In genomic region chr3:64267774-64268604, GRCh38 we compare ENCODE assay signal across 9 cellular contexts. TPM values are rescaled to one million over a fixed set of nuclear protein-coding genes. Genes with fewer than 3 reads are reported as not detected.
A peak's percentile ranks its signal among the peaks of the same experiment; 100 is the strongest.
DNase-seq lines count a peak whose midpoint lies in the region; ATAC-seq and TF ChIP-seq lines count a peak whose summit lies in the region.
"Had no signal": no experiment of that assay in that cellular context is flagged by ENCODE, and none has a peak within 500 bp of the region (broad histone marks: within the 10 kb centered on the region; RNA-seq: fewer than 3 reads in every experiment).

No MANE protein-coding gene starts in this region.

- DNase-seq in Peyer's patch (peak in 2 of 3 donors; percentile 55 to 63), fibroblast of lung (ENCODE audit: low read depth in 2 of 2) (peak; percentile 78 to 80), mesothelial cell of epicardium (ENCODE audit: low spot score in 2 of 2, unreplicated experiment in 2 of 2) (peak; percentile 26 to 59), upper lobe of left lung (peak; percentile 58 to 87), Kasumi-1 (lab: John Stamatoyannopoulos, UW) (no peak), NCI-H1092 (lab: John Stamatoyannopoulos, UW) (no peak)
- no peak for DNase-seq in activated T-cell treated with anti-CD3 and anti-CD28 coated beads, Interleukin-2, amount 50 U/mL, for 1 hour
- no peak for DNase-seq in stimulated activated CD8-positive, alpha-beta memory T cell treated with anti-CD3 and anti-CD28 coated beads, Interleukin-4, amount 100 ng/mL, for 48 hours

- TF ChIP-seq CTCF in Peyer's patch (IDR thresholded peaks at IDR 0.05) (no peak), fibroblast of lung (conservative IDR thresholded peaks at IDR 0.05 in 1 of 2, IDR thresholded peaks at IDR 0.05 in 1 of 2; ENCODE audit: low read depth in 1 of 2, low read length in 2 of 2) (no peak), mesothelial cell of epicardium (IDR thresholded peaks at IDR 0.05; ENCODE audit: unreplicated experiment) (no peak), upper lobe of left lung (IDR thresholded peaks at IDR 0.05) (no peak)

- H3K27me3 ChIP-seq in Peyer's patch (no peaks in the 10 kb centered on the region), fibroblast of lung (ENCODE audit: control insufficient read depth, insufficient read depth, low read length) (no peaks in the 10 kb centered on the region), upper lobe of left lung (no peaks in the 10 kb centered on the region)

- H3K4me1 ChIP-seq in Peyer's patch, result peaks cover 0 to 13% (median 0%) of the 10 kb centered on the region in 4 donors
- peaks cover 14% of the 10 kb centered on the region for H3K4me1 ChIP-seq in fibroblast of lung (ENCODE audit: control insufficient read depth, extremely low read depth, insufficient read depth, low read length)
- peaks cover 13 to 44% (median 33%) of the 10 kb centered on the region in 4 donors for H3K4me1 ChIP-seq in upper lobe of left lung

- no peak for TF ChIP-seq EP300 in upper lobe of left lung (IDR thresholded peaks at IDR 0.05)

- H3K36me3 Mint-ChIP-seq in mesothelial cell of epicardium, result peaks cover 6% of the 10 kb centered on the region

- H3K4me3 Mint-ChIP-seq in mesothelial cell of epicardium, result peak overlapping the region; percentile 79
- H3K4me3 Mint-ChIP-seq: dendritic cell treated with granulocyte-macrophage colony-stimulating factor and Interleukin-4, amounts not matched to agents 40 ng/mL and 50 ng/mL, for 4 days had no signal

- H3K36me3 ChIP-seq in Peyer's patch, result no peaks in the 10 kb centered on the region
- H3K36me3 ChIP-seq in fibroblast of lung (ENCODE audit: control insufficient read depth, insufficient read depth, low read length), result no peaks in the 10 kb centered on the region
- no peaks in the 10 kb centered on the region for H3K36me3 ChIP-seq in upper lobe of left lung

- H3K27me3 Mint-ChIP-seq in mesothelial cell of epicardium (ENCODE audit: low read depth), result no peaks in the 10 kb centered on the region

- peak overlapping the region; percentile 92 for H3K27ac Mint-ChIP-seq in mesothelial cell of epicardium
- H3K27ac Mint-ChIP-seq: dendritic cell treated with granulocyte-macrophage colony-stimulating factor and Interleukin-4, amounts not matched to agents 40 ng/mL and 50 ng/mL, for 4 days had no signal

- H3K4me2 ChIP-seq in fibroblast of lung (ENCODE audit: extremely low read depth, insufficient read depth, low read length), result peak overlapping the region; percentile 57

- H3K9ac ChIP-seq in fibroblast of lung (ENCODE audit: insufficient read depth, low read length), result peak overlapping the region; percentile 72

- peak in 1 of 2 donors; percentile 37 for TF ChIP-seq POLR2A in Peyer's patch (IDR thresholded peaks at IDR 0.05)
- peak in 1 of 4 donors; percentile 59 for TF ChIP-seq POLR2A in upper lobe of left lung (IDR thresholded peaks at IDR 0.05)

- 14 to 36% methylated on average over 4 to 29 of the region's 30 CpGs for WGBS in upper lobe of left lung, 2 donors

- H3K4me1 Mint-ChIP-seq in mesothelial cell of epicardium, result peaks cover 53% of the 10 kb centered on the region

- peak overlapping the region; percentile 26 to 58 (median 48) for H3K4me3 ChIP-seq in Peyer's patch
- H3K4me3 ChIP-seq in fibroblast of lung (replicated peaks in 1 of 4; ENCODE audit: control extremely low read depth in 1 of 4, insufficient read depth in 1 of 4, low read depth in 3 of 4, low read length in 4 of 4), result peak overlapping the region; percentile 58 to 78 (median 66)
- peak overlapping the region; percentile 59 to 67 (median 62) for H3K4me3 ChIP-seq in upper lobe of left lung

- no peaks in the 10 kb centered on the region for H3K9me3 ChIP-seq in Peyer's patch
- H3K9me3 ChIP-seq in fibroblast of lung (ENCODE audit: control insufficient read depth, insufficient read depth, low read depth, low read length), result no peaks in the 10 kb centered on the region
- H3K9me3 ChIP-seq in upper lobe of left lung, result no peaks in the 10 kb centered on the region

- peak overlapping the region; percentile 64 to 92 (median 80) for H3K27ac ChIP-seq in Peyer's patch
- peak overlapping the region; percentile 71 for H3K27ac ChIP-seq in fibroblast of lung (ENCODE audit: insufficient read depth, low read length)
- H3K27ac ChIP-seq in upper lobe of left lung, result peak overlapping the region; percentile 82 to 93 (median 88)

- peak overlapping the region; percentile 68 for H2AFZ ChIP-seq in fibroblast of lung (ENCODE audit: low read length)

- ATAC-seq in upper lobe of left lung (ENCODE audit: low FRiP score in 2 of 2), result peak; percentile 79 to 85

- no peaks in the 10 kb centered on the region for H4K20me1 ChIP-seq in fibroblast of lung (ENCODE audit: control insufficient read depth, extremely low read depth, insufficient read depth, low read length)

- peaks cover 12% of the 10 kb centered on the region for H3K9me3 Mint-ChIP-seq in mesothelial cell of epicardium

- H3K79me2 ChIP-seq in fibroblast of lung (ENCODE audit: control insufficient read depth, insufficient read depth, low read length), result peaks cover 21% of the 10 kb centered on the region

RNA-seq across cellular contexts. Expression of gene PRICKLE2, which starts 42.7 kb away (rescaled TPM):
- total RNA-seq in Peyer's patch (10 to 100 TPM in 2 of 4 donors, 1 to 10 TPM in 2; 3.5 to 22.3 (median 11.8) TPM), fibroblast of lung (25.9 and 29.4 TPM in 2 replicates), mesothelial cell of epicardium (41.3 to 46.2 TPM (median 43.2 TPM) in 3 replicates), upper lobe of left lung (10 to 100 TPM; 28.3 to 68.9 (median 36.3) TPM)
- polyA plus RNA-seq in fibroblast of lung, result 7.2 and 14.1 TPM in 2 replicates
- 5.2 and 10.7 TPM in 2 replicates for polyA plus RNA-seq in fibroblast of lung (2012)
- 32.8 and 48.0 TPM in 2 replicates for polyA minus RNA-seq in fibroblast of lung (ENCODE audit: low replicate concordance)

Comparison
In these comparisons a context has a peak if more than half of its experiments do, and no peak if none do; other contexts are left out.
1. DNase-seq: peak in Peyer's patch (2 of 3), fibroblast of lung (2 of 2), mesothelial cell of epicardium (2 of 2) and upper lobe of left lung (2 of 2); none in Kasumi-1 (0 of 2), activated T-cell treated with anti-CD3 and anti-CD28 coated beads, Interleukin-2, amount 50 U/mL, for 1 hour (single experiment), NCI-H1092 (single experiment) and stimulated activated CD8-positive, alpha-beta memory T cell treated with anti-CD3 and anti-CD28 coated beads, Interleukin-4, amount 100 ng/mL, for 48 hours (single experiment).
2. Peak in every context shown above with its lines, with median percentiles within 50 percentile points of each other: H3K27ac ChIP-seq and H3K4me3 ChIP-seq.